ENCODE assay signal across 8 cellular contexts in genomic region chr5:132265336-132266030, GRCh38. TPM values are rescaled to one million over a fixed set of nuclear protein-coding genes. Genes with fewer than 3 reads are reported as not detected.
DNase-seq lines count a peak whose midpoint lies in the region; ATAC-seq and TF ChIP-seq lines count a peak whose summit lies in the region.

No MANE protein-coding gene starts in this region.

- H3K27ac ChIP-seq in esophagus muscularis mucosa (replicated peaks in 1 of 4) = peak overlapping the region; percentile 99 to 100 (median 99)

- peaks cover 0 to 59% (median 36%) of the 10 kb centered on the region in 4 donors for H3K36me3 ChIP-seq in esophagus muscularis mucosa

- intact Hi-C loops in esophagus muscularis mucosa (cut with DNase I) = no loop called here

- no peak for TF ChIP-seq EP300 in esophagus muscularis mucosa (IDR thresholded peaks at IDR 0.05)

- no peaks in the 10 kb centered on the region for H3K9me3 ChIP-seq in esophagus muscularis mucosa

- WGBS in esophagus muscularis mucosa = 29% methylated on average over 6 of the region's 8 CpGs

- TF ChIP-seq POLR2A in esophagus muscularis mucosa (IDR thresholded peaks at IDR 0.05; ENCODE audit: low read depth) = peak; percentile 16
- TF ChIP-seq POLR2A in GM18505 (IDR thresholded peaks at IDR 0.05; ENCODE audit: borderline replicate concordance, extremely low read depth, insufficient read depth, insufficient read length) = no peak

- peaks cover 69% of the 10 kb centered on the region for H3K4me1 Mint-ChIP-seq in neural crest cell

- DNase-seq in AG08395 (ENCODE audit: low spot score) (peak; percentile 96), NCI-H69 (lab: John Stamatoyannopoulos, UW) (peak; percentile 58), esophagus muscularis mucosa (ENCODE audit: extremely low spot score) (peak; percentile 93), neural crest cell (ENCODE audit: low read depth, low spot score) (no peak), NCI-H82 treated with DMSO at 0.1 percent for 48 hours (lab: John Stamatoyannopoulos, UW; ENCODE audit: unreplicated experiment) (no peak), globus pallidus (ENCODE audit: low spot score) (no peak)

- ATAC-seq in GM18505 (IDR thresholded peaks at IDR 0.05; ENCODE audit: unreplicated experiment) = no peak
- no peak for ATAC-seq in HG03378 (IDR thresholded peaks at IDR 0.05; ENCODE audit: unreplicated experiment)

- TF ChIP-seq CTCF in esophagus muscularis mucosa (IDR thresholded peaks at IDR 0.05) (no peak), neural crest cell (conservative IDR thresholded peaks at IDR 0.05) (no peak)

- H3K27me3 Mint-ChIP-seq in neural crest cell (ENCODE audit: low read depth) = no peaks in the 10 kb centered on the region

- no peak overlapping the region for H3K4me3 Mint-ChIP-seq in neural crest cell

- H3K4me1 ChIP-seq in esophagus muscularis mucosa = peaks cover 52 to 100% (median 100%) of the 10 kb centered on the region in 4 donors

- H3K27me3 ChIP-seq in esophagus muscularis mucosa = no peaks in the 10 kb centered on the region

- H3K4me3 ChIP-seq in esophagus muscularis mucosa = no peak overlapping the region

- peak overlapping the region; percentile 48 for H3K27ac Mint-ChIP-seq in neural crest cell (ENCODE audit: unreplicated experiment)

- H3K36me3 Mint-ChIP-seq in neural crest cell (ENCODE audit: low read depth) = peaks cover 12% of the 10 kb centered on the region

- no peaks in the 10 kb centered on the region for H3K9me3 Mint-ChIP-seq in neural crest cell

RNA-seq across cellular contexts. Expression of gene PDLIM4, which starts 8.0 kb away (rescaled TPM):
- 100 to 1,000 TPM in 3 of 4 donors, 10 to 100 TPM in 1; 59.4 to 199 (median 134) TPM for total RNA-seq in esophagus muscularis mucosa
- 37.4 and 38.0 TPM in 2 replicates for total RNA-seq in neural crest cell

RNA-seq across cellular contexts. Expression of gene SLC22A4, which starts 28.7 kb away (rescaled TPM):
- total RNA-seq in esophagus muscularis mucosa = 1 to 10 TPM in 2 of 4 donors, under 1 TPM in 2; 0.42 to 1.7 (median 1.0) TPM
- total RNA-seq in neural crest cell = 0.47 and 0.68 TPM in 2 replicates

RNA-seq across cellular contexts. Expression of gene P4HA2, which starts 37.8 kb away (rescaled TPM):
- total RNA-seq in esophagus muscularis mucosa = 10 to 100 TPM; 28.8 to 44.7 (median 30.8) TPM
- 10.8 and 11.3 TPM in 2 replicates for total RNA-seq in neural crest cell

Comparison
In these comparisons a context has a peak if more than half of its experiments do, and no peak if none do; other contexts are left out.
1. DNase-seq: peak in AG08395 (single experiment), NCI-H69 (single experiment) and esophagus muscularis mucosa (single experiment); none in neural crest cell (single experiment), NCI-H82 treated with DMSO at 0.1 percent for 48 hours (single experiment) and globus pallidus (single experiment).